In the genomic region with DNA sequence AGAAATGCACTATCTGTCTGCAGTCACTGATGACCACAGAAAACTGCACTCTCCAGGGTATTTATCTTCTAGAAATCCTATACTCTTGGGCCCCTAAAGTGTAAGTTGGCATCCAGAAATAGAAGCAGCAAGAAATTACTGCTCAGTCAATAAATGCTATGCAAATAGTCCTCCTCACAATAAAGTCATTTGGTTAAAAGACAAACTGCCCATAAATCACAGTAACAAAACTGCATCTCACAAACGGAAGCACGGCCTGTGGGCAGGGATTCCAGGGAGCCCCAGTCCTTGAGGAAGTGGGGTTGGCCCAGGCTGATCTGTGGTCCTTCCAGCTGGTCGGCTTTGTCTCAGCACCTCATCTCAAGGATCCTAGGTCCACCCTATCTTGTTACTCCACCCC, we compare ENCODE assay signal across 17 cellular contexts. TPM values are rescaled to one million over a fixed set of nuclear protein-coding genes. Genes with fewer than 3 reads are reported as not detected.
DNase-seq lines count a peak whose midpoint lies in the region; ATAC-seq and TF ChIP-seq lines count a peak whose summit lies in the region.
"Had no signal": no experiment of that assay in that cellular context is flagged by ENCODE, and none has a peak within 500 bp of the region (broad histone marks: within the 10 kb centered on the region; RNA-seq: fewer than 3 reads in every experiment).

No MANE protein-coding gene starts in this region.

- H3K9me3 ChIP-seq in BLaER1 (no peaks in the 10 kb centered on the region), colonic mucosa (no peaks in the 10 kb centered on the region), H9 (ENCODE audit: control insufficient read depth, low read depth, low read length) (no peaks in the 10 kb centered on the region)

- H3K27ac ChIP-seq in BLaER1 (no peak overlapping the region), colonic mucosa (no peak overlapping the region), H9 (ENCODE audit: insufficient read length, low read depth, low read length) (no peak overlapping the region)

- no peak overlapping the region for H3K27ac Mint-ChIP-seq in H9
- H3K27ac Mint-ChIP-seq: CD4-positive, alpha-beta T cell; T-helper 17 cell had no signal

- no peak overlapping the region for H4K5ac ChIP-seq in H9 (ENCODE audit: insufficient read length, low read depth, low read length)

- DNase-seq in COLO668 (lab: John Stamatoyannopoulos, UW; ENCODE audit: unreplicated experiment) = peak; percentile 27
- peak; percentile 40 for DNase-seq in NCI-H69 (lab: John Stamatoyannopoulos, UW)
- DNase-seq in colonic mucosa = peak; percentile 69
- no peak for DNase-seq in SK-N-DZ (ENCODE audit: low spot score)
- no peak for DNase-seq in H9
- DNase-seq: CD4-positive, alpha-beta T cell; DND-41; GDM1; IMR-90; NCI-H2171; NCI-H446 treated with DMSO at 0.1 percent for 48 hours; OCI-M1; RPMI8226; SIG-M5; T-helper 17 cell had no signal

- no peak overlapping the region for H2BK20ac ChIP-seq in H9 (ENCODE audit: low read depth, low read length, poor library complexity, severe bottlenecking)

- H2AK5ac ChIP-seq in H9 (ENCODE audit: insufficient read length, low read length) = no peak overlapping the region

- no peaks in the 10 kb centered on the region for H3K9me3 Mint-ChIP-seq in H9
- H3K9me3 Mint-ChIP-seq: CD4-positive, alpha-beta T cell had no signal

- no CpG with 5 or more reads among the region's 3 CpGs for WGBS in H9 (ENCODE audit: extremely low coverage, insufficient read length, low lambda C conversion rate)

- H2BK5ac ChIP-seq in H9 (ENCODE audit: insufficient read length, low read length) = no peak overlapping the region

- H3K79me2 ChIP-seq in H9 (ENCODE audit: insufficient read depth, low read length) = no peaks in the 10 kb centered on the region; the same call in 1 of the 2 replicates

- H3K9ac ChIP-seq in BLaER1 (no peak overlapping the region), colonic mucosa (ENCODE audit: low read depth in 2 of 2, low read length in 2 of 2) (no peak overlapping the region), H9 (ENCODE audit: extremely low read depth, insufficient read length, low read length) (no peak overlapping the region)

- TF ChIP-seq CTCF in colonic mucosa (IDR thresholded peaks at IDR 0.05) (no peak), H9 (conservative IDR thresholded peaks at IDR 0.05) (no peak)

- no peaks in the 10 kb centered on the region for H3K23me2 ChIP-seq in H9 (ENCODE audit: insufficient read length, low read depth, low read length, poor library complexity, severe bottlenecking)

- intact Hi-C loops in colonic mucosa (cut with DNase I) = no loop called here

- H2BK120ac ChIP-seq in H9 (ENCODE audit: low read depth, low read length, poor library complexity, severe bottlenecking) = no peak overlapping the region

- H4K20me1 ChIP-seq in BLaER1 = no peaks in the 10 kb centered on the region
- H4K20me1 ChIP-seq in H9 (ENCODE audit: control insufficient read depth, insufficient read depth, insufficient read length) = no peaks in the 10 kb centered on the region

- H4K91ac ChIP-seq in H9 (ENCODE audit: insufficient read length, low read depth, low read length) = no peak overlapping the region

- no peak overlapping the region for H3K14ac ChIP-seq in H9 (ENCODE audit: insufficient read depth, low read length)

- no peaks in the 10 kb centered on the region for H3K36me3 ChIP-seq in BLaER1
- no peaks in the 10 kb centered on the region for H3K36me3 ChIP-seq in colonic mucosa

- no peak overlapping the region for H2BK12ac ChIP-seq in H9 (ENCODE audit: insufficient read length, low read depth, low read length)

- H3K4me1 Mint-ChIP-seq in H9 = peaks cover 0 to 3% of the 10 kb centered on the region in 2 experiments; a peak in 1 of 4 replicates
- H3K4me1 Mint-ChIP-seq: T-helper 17 cell had no signal

- H3K56ac ChIP-seq in H9 (ENCODE audit: insufficient read length, low read depth, low read length) = no peak overlapping the region

- no peaks in the 10 kb centered on the region; a peak in 1 of 7 replicates for H3K36me3 Mint-ChIP-seq in H9 (ENCODE audit: insufficient read depth in 1 of 3, low read depth in 3 of 3)

- H2AFZ ChIP-seq in H9 (ENCODE audit: low read length) = no peak overlapping the region

- H3K23ac ChIP-seq in H9 (ENCODE audit: insufficient read length, low read depth, low read length) = no peak overlapping the region

- H2BK15ac ChIP-seq in H9 (ENCODE audit: low read depth, low read length) = no peak overlapping the region

- H3K4me1 ChIP-seq in BLaER1 (peaks cover 24% of the 10 kb centered on the region), colonic mucosa (peaks cover 8% of the 10 kb centered on the region), H9 (ENCODE audit: insufficient read depth, low read length) (peaks cover 2% of the 10 kb centered on the region; the same call in 1 of the 2 replicates)

- H3K27me3 ChIP-seq in BLaER1 (no peaks in the 10 kb centered on the region), colonic mucosa (no peaks in the 10 kb centered on the region), H9 (ENCODE audit: insufficient read depth, low read length) (no peaks in the 10 kb centered on the region)

- H3K4me2 ChIP-seq in BLaER1 = peak overlapping the region; percentile 36
- no peak overlapping the region for H3K4me2 ChIP-seq in H9 (ENCODE audit: insufficient read depth, insufficient read length, low read length)

- no peak overlapping the region for H3K4ac ChIP-seq in H9 (ENCODE audit: low read depth, low read length)

- H3K4me3 ChIP-seq in BLaER1 (no peak overlapping the region), colonic mucosa (no peak overlapping the region)

- H4K8ac ChIP-seq in H9 (replicated peaks; ENCODE audit: insufficient read length, low read depth, low read length) = no peak overlapping the region

- H3K18ac ChIP-seq in H9 (ENCODE audit: insufficient read length, low read depth, low read length) = no peak overlapping the region

- H3K4me3 Mint-ChIP-seq in H9 = no peak overlapping the region
- H3K4me3 Mint-ChIP-seq: CD4-positive, alpha-beta T cell; T-helper 17 cell had no signal

- H3K27me3 Mint-ChIP-seq in H9 (ENCODE audit: low read depth) = no peaks in the 10 kb centered on the region
- H3K27me3 Mint-ChIP-seq: CD4-positive, alpha-beta T cell had no signal

- no peak overlapping the region for H3T11ph ChIP-seq in H9 (ENCODE audit: low read length)

- no peak for ATAC-seq in HG03108 (IDR thresholded peaks at IDR 0.05; ENCODE audit: unreplicated experiment)
- ATAC-seq: T-helper 17 cell had no signal

- H3K79me1 ChIP-seq in H9 (ENCODE audit: insufficient read depth, low read depth, low read length, poor library complexity, severe bottlenecking) = no peaks in the 10 kb centered on the region

RNA-seq across cellular contexts. Expression of a gene that starts 29.8 kb away (rescaled TPM):
- total RNA-seq in colonic mucosa (under 1 TPM in 1 of 2 donors, not detected in 1; 0.27 TPM), H9 (2021) (0.11 and 0.22 TPM in 2 replicates)
- not detected in 2 replicates for polyA plus RNA-seq in SK-N-DZ (2014; cell fraction: cytosol; rRNA removed)
- polyA plus RNA-seq in SK-N-DZ (2014; cell fraction: nucleus; rRNA removed) = not detected in 2 replicates
- total RNA-seq: CD4-positive, alpha-beta T cell; T-helper 17 cell had no signal
- polyA plus RNA-seq: IMR-90 had no signal

Comparison
In these comparisons a context has a peak if more than half of its experiments do, and no peak if none do; other contexts are left out.
1. DNase-seq: peak in COLO668 (single experiment), NCI-H69 (single experiment) and colonic mucosa (single experiment); none in SK-N-DZ (single experiment) and H9 (single experiment).